In genomic region chr17:7241047-7241733, GRCh38 we compare ENCODE assay signal across 8 cellular contexts. TPM values are rescaled to one million over a fixed set of nuclear protein-coding genes. Genes with fewer than 3 reads are reported as not detected.
DNase-seq lines count a peak whose midpoint lies in the region; ATAC-seq and TF ChIP-seq lines count a peak whose summit lies in the region.

No MANE protein-coding gene starts in this region.

- H3K36me3 ChIP-seq in left ventricle myocardium inferior, result peaks cover 47% of the 10 kb centered on the region

- peaks cover 57% of the 10 kb centered on the region for H3K4me1 ChIP-seq in left ventricle myocardium inferior

- H3K27ac Mint-ChIP-seq in brain (peak overlapping the region; percentile 98 to 100 (median 100)), mesothelial cell of epicardium (peak overlapping the region; percentile 99)

- ATAC-seq in left cardiac atrium (no peak), HG03159 (IDR thresholded peaks at IDR 0.05; ENCODE audit: unreplicated experiment) (no peak), left lobe of liver (no peak), GM19467 (IDR thresholded peaks at IDR 0.05; ENCODE audit: unreplicated experiment) (no peak)

- peak overlapping the region; percentile 99 for H3K27ac ChIP-seq in left ventricle myocardium inferior (replicated peaks)

- H3K27me3 ChIP-seq in left ventricle myocardium inferior (ENCODE audit: low read depth), result no peaks in the 10 kb centered on the region

- DNase-seq in left ventricle myocardium inferior (no peak), left cardiac atrium (no peak), mesothelial cell of epicardium (ENCODE audit: low spot score in 2 of 2, unreplicated experiment in 2 of 2) (no peak), AG08395 (ENCODE audit: low spot score) (no peak), left lobe of liver (ENCODE audit: low spot score) (no peak)

- peaks cover 0 to 3% (median 0%) of the 10 kb centered on the region in 5 experiments for H3K9me3 Mint-ChIP-seq in brain
- no peaks in the 10 kb centered on the region for H3K9me3 Mint-ChIP-seq in mesothelial cell of epicardium

- intact Hi-C loops in left ventricle myocardium inferior (cut with micrococcal nuclease) (no loop called here), left cardiac atrium (cut with DNase I) (no loop called here)

- peaks cover 17% of the 10 kb centered on the region for H3K27me3 Mint-ChIP-seq in brain
- no peaks in the 10 kb centered on the region for H3K27me3 Mint-ChIP-seq in mesothelial cell of epicardium (ENCODE audit: low read depth)

- peaks cover 48% of the 10 kb centered on the region for H3K36me3 Mint-ChIP-seq in brain
- H3K36me3 Mint-ChIP-seq in mesothelial cell of epicardium, result peaks cover 21% of the 10 kb centered on the region

- H3K4me1 Mint-ChIP-seq in brain (peaks cover 50% of the 10 kb centered on the region), mesothelial cell of epicardium (peaks cover 41% of the 10 kb centered on the region)

- peak overlapping the region; percentile 97 for H3K4me3 ChIP-seq in left ventricle myocardium inferior

- no peak for TF ChIP-seq CTCF in left ventricle myocardium inferior (IDR thresholded peaks at IDR 0.05; ENCODE audit: borderline replicate concordance)
- TF ChIP-seq CTCF in brain (conservative IDR thresholded peaks at IDR 0.05), result no peak
- TF ChIP-seq CTCF in mesothelial cell of epicardium (IDR thresholded peaks at IDR 0.05; ENCODE audit: unreplicated experiment), result no peak

- H3K9me3 ChIP-seq in left ventricle myocardium inferior (replicated peaks), result no peaks in the 10 kb centered on the region

- H3K4me3 Mint-ChIP-seq in brain (peak overlapping the region; percentile 90 to 97 (median 95)), mesothelial cell of epicardium (peak overlapping the region; percentile 95)

RNA-seq across cellular contexts. Expression of gene GABARAP, which starts 1.1 kb away (rescaled TPM):
- total RNA-seq in left ventricle myocardium inferior (394 TPM), left cardiac atrium (100 to 1,000 TPM; 459 to 475 TPM), mesothelial cell of epicardium (424 to 451 TPM (median 429 TPM) in 3 replicates), left lobe of liver (235 TPM)
- 1,714 TPM for polyA plus RNA-seq in brain (ENCODE audit: insufficient read depth, low read depth, low replicate concordance)

RNA-seq across cellular contexts. Expression of gene PHF23, which starts 1.9 kb away (rescaled TPM):
- total RNA-seq in left ventricle myocardium inferior, result 22.0 TPM
- 10 to 100 TPM; 18.5 to 27.5 TPM for total RNA-seq in left cardiac atrium
- 40.9 TPM for polyA plus RNA-seq in brain (ENCODE audit: insufficient read depth, low read depth, low replicate concordance)
- total RNA-seq in mesothelial cell of epicardium, result 55.4 to 57.1 TPM (median 55.6 TPM) in 3 replicates
- total RNA-seq in left lobe of liver, result 16.5 TPM

RNA-seq across cellular contexts. Expression of gene DVL2, which starts 6.9 kb away (rescaled TPM):
- total RNA-seq in left ventricle myocardium inferior (19.8 TPM), left cardiac atrium (10 to 100 TPM; 22.5 to 23.8 TPM), mesothelial cell of epicardium (87.3 to 96.1 TPM (median 94.0 TPM) in 3 replicates), left lobe of liver (10.0 TPM)
- 49.5 TPM for polyA plus RNA-seq in brain (ENCODE audit: insufficient read depth, low read depth, low replicate concordance)

RNA-seq across cellular contexts. Expression of gene CTDNEP1, which starts 10.3 kb away (rescaled TPM):
- total RNA-seq in left ventricle myocardium inferior (105 TPM), left cardiac atrium (100 to 1,000 TPM; 116 to 118 TPM), mesothelial cell of epicardium (122 to 132 TPM (median 130 TPM) in 3 replicates), left lobe of liver (35.1 TPM)
- polyA plus RNA-seq in brain (ENCODE audit: insufficient read depth, low read depth, low replicate concordance), result 310 TPM

RNA-seq across cellular contexts. Expression of gene ELP5, which starts 10.8 kb away (rescaled TPM):
- 62.5 TPM for total RNA-seq in left ventricle myocardium inferior
- total RNA-seq in left cardiac atrium, result 10 to 100 TPM; 68.3 to 93.8 TPM
- polyA plus RNA-seq in brain (ENCODE audit: insufficient read depth, low read depth, low replicate concordance), result 58.2 TPM
- total RNA-seq in mesothelial cell of epicardium, result 37.9 to 42.8 TPM (median 42.1 TPM) in 3 replicates
- 27.5 TPM for total RNA-seq in left lobe of liver
